ENCODE assay signal across 15 cellular contexts in the genomic region with DNA sequence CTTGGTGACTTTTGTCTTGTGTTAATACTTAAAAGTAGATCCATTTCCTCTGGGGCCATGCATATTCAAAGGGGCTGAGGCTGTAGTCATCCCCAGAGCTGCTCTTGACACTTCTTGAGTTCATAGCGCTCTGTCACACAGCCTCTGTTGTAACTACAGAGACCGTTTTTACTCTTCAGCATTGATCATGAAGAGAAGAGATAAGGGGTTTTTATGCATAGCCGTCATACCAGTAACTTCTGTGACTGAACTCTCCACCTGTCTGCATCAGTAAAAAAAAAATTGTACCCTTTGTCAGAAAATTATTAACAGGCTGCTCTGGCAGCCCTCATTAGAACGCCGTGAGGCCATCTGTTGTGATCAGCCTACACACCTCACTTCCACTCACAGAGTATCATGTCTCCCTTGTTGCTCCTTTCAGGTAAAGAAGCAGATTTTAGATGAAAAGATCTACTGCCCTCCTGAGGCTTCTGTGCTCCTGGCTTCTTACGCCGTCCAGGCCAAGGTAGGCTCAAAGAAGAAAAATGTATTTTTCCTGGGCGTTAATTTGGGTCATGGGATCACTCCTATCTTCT. TPM values are rescaled to one million over a fixed set of nuclear protein-coding genes. Genes with fewer than 3 reads are reported as not detected.
DNase-seq lines count a peak whose midpoint lies in the region; ATAC-seq and TF ChIP-seq lines count a peak whose summit lies in the region.
"Had no signal": no experiment of that assay in that cellular context is flagged by ENCODE, and none has a peak within 500 bp of the region (broad histone marks: within the 10 kb centered on the region; RNA-seq: fewer than 3 reads in every experiment).

No MANE protein-coding gene starts in this region.

- no peaks in the 10 kb centered on the region for H3K9me2 ChIP-seq in Loucy (replicated peaks; ENCODE audit: low read depth, low read length)

- peaks cover 35% of the 10 kb centered on the region for H3K36me3 ChIP-seq in Loucy (ENCODE audit: insufficient read depth, low read length)
- H3K36me3 ChIP-seq: breast epithelium had no signal

- no peaks in the 10 kb centered on the region for H3K9me3 ChIP-seq in Loucy (ENCODE audit: insufficient read depth, low read depth, low read length)
- H3K9me3 ChIP-seq: breast epithelium had no signal

- DNase-seq in NOMO-1 treated with dmso at 0.1 percent for 144 hours (lab: John Stamatoyannopoulos, UW; ENCODE audit: unreplicated experiment), result peak; percentile 55
- no peak for DNase-seq in NOMO-1 treated with DMSO at 0.1 percent for 48 hours (lab: John Stamatoyannopoulos, UW; ENCODE audit: unreplicated experiment)
- DNase-seq in activated CD8-positive, alpha-beta T cell treated with anti-CD3 and anti-CD28 coated beads for 36 hours, result no peak
- no peak for DNase-seq in neural crest cell (ENCODE audit: low read depth, low spot score)
- no peak for DNase-seq in DMS53 treated with DMSO at 0.1 percent for 48 hours (lab: John Stamatoyannopoulos, UW; ENCODE audit: unreplicated experiment)
- DNase-seq in COLO829 (ENCODE audit: low spot score), result no peak
- no peak for DNase-seq in NCI-H748 treated with DMSO at 0.1 percent for 48 hours (lab: John Stamatoyannopoulos, UW)
- DNase-seq: 8988T; CD8-positive, alpha-beta T cell; naive thymus-derived CD4-positive, alpha-beta T cell; NCI-H2029 treated with DMSO at 0.1 percent for 48 hours; retina had no signal

- peak overlapping the region; percentile 45 for H3K9ac ChIP-seq in Loucy (ENCODE audit: low read depth, low read length, poor library complexity, severe bottlenecking)

- POLR2A ChIA-PET in activated CD8-positive, alpha-beta T cell treated with anti-CD3 and anti-CD28 coated beads for 36 hours (lab: Charles Lee), result no interaction called here

- CTCF ChIA-PET in activated CD8-positive, alpha-beta T cell treated with anti-CD3 and anti-CD28 coated beads for 36 hours (lab: Charles Lee), result interaction anchor here (0.6 kb wide), 1 partner anchor 16 kb away, joined by 3 read pairs; no protein-coding TSS in a partner anchor

- no peaks in the 10 kb centered on the region for H3K9me3 Mint-ChIP-seq in activated CD8-positive, alpha-beta T cell treated with anti-CD3 and anti-CD28 coated beads for 36 hours
- H3K9me3 Mint-ChIP-seq in neural crest cell, result no peaks in the 10 kb centered on the region
- H3K9me3 Mint-ChIP-seq: CD8-positive, alpha-beta T cell; naive thymus-derived CD4-positive, alpha-beta T cell had no signal

- H4K20me1 ChIP-seq in Loucy (ENCODE audit: insufficient read depth, low read length, poor library complexity, severe bottlenecking), result no peaks in the 10 kb centered on the region

- no peak overlapping the region for H2AFZ ChIP-seq in Loucy (ENCODE audit: low read length)

- ATAC-seq in activated CD8-positive, alpha-beta T cell treated with anti-CD3 and anti-CD28 coated beads for 36 hours, result no peak
- ATAC-seq: CD8-positive, alpha-beta T cell; naive thymus-derived CD4-positive, alpha-beta T cell; Right ventricle myocardium inferior had no signal

- peak overlapping the region; percentile 71 for H3K4me2 ChIP-seq in Loucy (ENCODE audit: low read depth, low read length, poor library complexity, severe bottlenecking)

- no peak overlapping the region for H3K4me3 Mint-ChIP-seq in activated CD8-positive, alpha-beta T cell treated with anti-CD3 and anti-CD28 coated beads for 36 hours
- H3K4me3 Mint-ChIP-seq in neural crest cell, result no peak overlapping the region
- H3K4me3 Mint-ChIP-seq: CD8-positive, alpha-beta T cell had no signal

- H3K36me3 Mint-ChIP-seq in activated CD8-positive, alpha-beta T cell treated with anti-CD3 and anti-CD28 coated beads for 36 hours (ENCODE audit: low read depth), result peaks cover 32% of the 10 kb centered on the region
- H3K36me3 Mint-ChIP-seq in neural crest cell (ENCODE audit: low read depth), result peaks cover 26% of the 10 kb centered on the region

- peaks cover 19% of the 10 kb centered on the region; the same call in 1 of the 2 replicates for H3F3A ChIP-seq in Loucy (ENCODE audit: low read depth)

- TF ChIP-seq CTCF in Loucy (conservative IDR thresholded peaks at IDR 0.05; ENCODE audit: low read length), result 0 out of 2 replicates have a peak, but pooled peaks have one; percentile 12
- no peak for TF ChIP-seq CTCF in activated CD8-positive, alpha-beta T cell treated with anti-CD3 and anti-CD28 coated beads for 36 hours (IDR thresholded peaks at IDR 0.05)
- TF ChIP-seq CTCF in neural crest cell (conservative IDR thresholded peaks at IDR 0.05), result no peak

- no peaks in the 10 kb centered on the region for H3K27me3 Mint-ChIP-seq in activated CD8-positive, alpha-beta T cell treated with anti-CD3 and anti-CD28 coated beads for 36 hours
- H3K27me3 Mint-ChIP-seq in neural crest cell (ENCODE audit: low read depth), result no peaks in the 10 kb centered on the region
- H3K27me3 Mint-ChIP-seq: naive thymus-derived CD4-positive, alpha-beta T cell had no signal

- H3K4me1 Mint-ChIP-seq in activated CD8-positive, alpha-beta T cell treated with anti-CD3 and anti-CD28 coated beads for 36 hours (ENCODE audit: low read depth), result peaks cover 23% of the 10 kb centered on the region
- no peaks in the 10 kb centered on the region for H3K4me1 Mint-ChIP-seq in neural crest cell

- H3K27me3 ChIP-seq in Loucy (ENCODE audit: insufficient read depth, low read length, poor library complexity, severe bottlenecking), result no peaks in the 10 kb centered on the region
- H3K27me3 ChIP-seq: breast epithelium had no signal

- H3K27ac Mint-ChIP-seq in activated CD8-positive, alpha-beta T cell treated with anti-CD3 and anti-CD28 coated beads for 36 hours, result peak overlapping the region; percentile 66
- H3K27ac Mint-ChIP-seq in neural crest cell (ENCODE audit: unreplicated experiment), result peak overlapping the region; percentile 40
- H3K27ac Mint-ChIP-seq: CD8-positive, alpha-beta T cell had no signal

- H3K4me1 ChIP-seq in Loucy (ENCODE audit: insufficient read depth, low read length, poor library complexity, severe bottlenecking), result peaks cover 37% of the 10 kb centered on the region
- H3K4me1 ChIP-seq: breast epithelium had no signal

- peaks cover 8% of the 10 kb centered on the region; the same call in 1 of the 2 replicates for H3K79me2 ChIP-seq in Loucy (ENCODE audit: insufficient read depth, low read length)

- peak overlapping the region; percentile 58 for H3K4me3 ChIP-seq in Loucy (ENCODE audit: low read length, poor library complexity, severe bottlenecking)
- H3K4me3 ChIP-seq: breast epithelium had no signal

- intact Hi-C loops in activated CD8-positive, alpha-beta T cell treated with anti-CD3 and anti-CD28 coated beads for 36 hours (cut with micrococcal nuclease), result no loop called here

RNA-seq across cellular contexts. Expression of a gene that starts 38.4 kb away (rescaled TPM):
- 10 to 100 TPM; 34.4 to 35.3 TPM for total RNA-seq in activated CD8-positive, alpha-beta T cell treated with anti-CD3 and anti-CD28 coated beads for 36 hours
- 48.1 and 48.4 TPM in 2 replicates for total RNA-seq in neural crest cell
